ENCODE assay signal across 8 cellular contexts in the genomic region with DNA sequence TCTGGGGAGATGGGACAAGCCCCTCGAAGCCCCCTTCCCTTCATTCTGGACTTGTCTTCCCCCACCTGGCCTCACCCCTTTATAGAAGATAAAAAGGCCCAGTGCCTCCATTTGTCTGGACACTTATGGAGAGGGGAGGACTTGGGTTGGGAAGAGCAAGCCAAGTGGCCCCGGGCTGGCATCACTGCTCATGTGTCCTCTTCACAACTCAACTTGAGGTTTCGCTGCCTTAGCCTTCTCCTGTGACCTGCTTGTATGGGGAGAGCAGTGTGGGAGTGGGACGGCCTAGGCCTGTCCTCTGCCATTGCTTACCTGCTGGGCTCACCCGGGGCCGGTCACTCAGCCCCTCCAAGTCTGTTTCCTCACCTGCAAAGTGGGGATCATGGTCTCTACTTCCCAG. TPM values are rescaled to one million over a fixed set of nuclear protein-coding genes. Genes with fewer than 3 reads are reported as not detected.
A peak's percentile ranks its signal among the peaks of the same experiment; 100 is the strongest.
DNase-seq lines count a peak whose midpoint lies in the region; ATAC-seq and TF ChIP-seq lines count a peak whose summit lies in the region.

No MANE protein-coding gene starts in this region.

- H3K9me3 Mint-ChIP-seq in activated naive CD4-positive, alpha-beta T cell treated with anti-CD3 and anti-CD28 coated beads, Interleukin-2, amount 50 U/mL, for 24 hours = no peaks in the 10 kb centered on the region
- no peaks in the 10 kb centered on the region for H3K9me3 Mint-ChIP-seq in activated B cell treated with CpG ODN at 0.5 μM for 24 hours

- POLR2A ChIA-PET in activated B cell treated with CpG ODN at 0.5 μM for 24 hours (lab: Charles Lee) = interaction anchor here (0.5 to 1.6 kb wide), 2 partner anchors 11 to 210 kb away, joined by 4 read pairs; no protein-coding TSS in a partner anchor

- H3K36me3 ChIP-seq in thoracic aorta = no peaks in the 10 kb centered on the region

- no peaks in the 10 kb centered on the region for H3K36me3 Mint-ChIP-seq in activated naive CD4-positive, alpha-beta T cell treated with anti-CD3 and anti-CD28 coated beads, Interleukin-2, amount 50 U/mL, for 24 hours
- H3K36me3 Mint-ChIP-seq in activated B cell treated with CpG ODN at 0.5 μM for 24 hours (ENCODE audit: low read depth) = no peaks in the 10 kb centered on the region

- peaks cover 8% of the 10 kb centered on the region for H3K27me3 Mint-ChIP-seq in activated naive CD4-positive, alpha-beta T cell treated with anti-CD3 and anti-CD28 coated beads, Interleukin-2, amount 50 U/mL, for 24 hours
- H3K27me3 Mint-ChIP-seq in activated B cell treated with CpG ODN at 0.5 μM for 24 hours = peaks cover 12% of the 10 kb centered on the region

- peaks cover 9% of the 10 kb centered on the region for H3K4me1 Mint-ChIP-seq in activated naive CD4-positive, alpha-beta T cell treated with anti-CD3 and anti-CD28 coated beads, Interleukin-2, amount 50 U/mL, for 24 hours
- peaks cover 16% of the 10 kb centered on the region for H3K4me1 Mint-ChIP-seq in activated B cell treated with CpG ODN at 0.5 μM for 24 hours

- H3K27ac ChIP-seq in thoracic aorta = no peak overlapping the region

- intact Hi-C loops in activated B cell treated with CpG ODN at 0.5 μM for 24 hours (cut with micrococcal nuclease) = no loop called here

- TF ChIP-seq CTCF in activated B cell treated with CpG ODN at 0.5 μM for 24 hours (IDR thresholded peaks at IDR 0.05) = no peak
- TF ChIP-seq CTCF in thoracic aorta (IDR thresholded peaks at IDR 0.05) = no peak

- H3K9me3 ChIP-seq in thoracic aorta = no peaks in the 10 kb centered on the region

- H3K27ac Mint-ChIP-seq in activated naive CD4-positive, alpha-beta T cell treated with anti-CD3 and anti-CD28 coated beads, Interleukin-2, amount 50 U/mL, for 24 hours = no peak overlapping the region
- no peak overlapping the region for H3K27ac Mint-ChIP-seq in activated B cell treated with CpG ODN at 0.5 μM for 24 hours

- H3K4me3 ChIP-seq in iPS-11a (ENCODE audit: low read depth, low read length) (peak overlapping the region; percentile 85), thoracic aorta (peak overlapping the region; percentile 83)

- peaks cover 13 to 32% of the 10 kb centered on the region in 2 donors for H3K4me1 ChIP-seq in thoracic aorta (ENCODE audit: control insufficient read depth in 1 of 2, low read depth in 2 of 2)

- CTCF ChIA-PET in activated B cell treated with CpG ODN at 0.5 μM for 24 hours (lab: Charles Lee) = interaction anchor here (0.6 to 0.9 kb wide), 2 partner anchors 12 to 197 kb away, joined by 3 read pairs; no protein-coding TSS in a partner anchor

- peaks cover 18% of the 10 kb centered on the region for H3K27me3 ChIP-seq in thoracic aorta (replicated peaks; ENCODE audit: insufficient read depth)

- H3K4me3 Mint-ChIP-seq in activated naive CD4-positive, alpha-beta T cell treated with anti-CD3 and anti-CD28 coated beads, Interleukin-2, amount 50 U/mL, for 24 hours = peak overlapping the region; percentile 57
- peak overlapping the region; percentile 55 for H3K4me3 Mint-ChIP-seq in activated B cell treated with CpG ODN at 0.5 μM for 24 hours

- ATAC-seq in activated B cell treated with CpG ODN at 0.5 μM for 24 hours (ENCODE audit: low read depth) (no peak), thoracic aorta (ENCODE audit: insufficient number of reproducible peaks, low FRiP score, low read depth) (no peak), GM19463 (IDR thresholded peaks at IDR 0.05; ENCODE audit: unreplicated experiment) (no peak), GM18498 (IDR thresholded peaks at IDR 0.05; ENCODE audit: unreplicated experiment) (no peak)

- no peak for DNase-seq in activated naive CD4-positive, alpha-beta T cell treated with Interleukin-2 at 50 U/mL for 16 hours
- DNase-seq in activated B cell treated with CpG ODN at 0.5 μM for 24 hours = no peak
- DNase-seq in thoracic aorta (ENCODE audit: low spot score) = no peak
- DNase-seq in NCI-H128 (lab: John Stamatoyannopoulos, UW; ENCODE audit: unreplicated experiment) = no peak

RNA-seq across cellular contexts. Expression of a gene that starts 1.4 kb away (rescaled TPM):
- total RNA-seq in activated B cell treated with CpG ODN at 0.5 μM for 24 hours (2.4 and 2.7 TPM in 2 replicates), thoracic aorta (1 to 10 TPM; 3.1 to 5.8 TPM)

RNA-seq across cellular contexts. Expression of a gene that starts 6.5 kb away (rescaled TPM):
- total RNA-seq in activated B cell treated with CpG ODN at 0.5 μM for 24 hours (1.3 and 1.7 TPM in 2 replicates), thoracic aorta (not detected)

RNA-seq across cellular contexts. Expression of a gene that starts 9.7 kb away (rescaled TPM):
- total RNA-seq in activated B cell treated with CpG ODN at 0.5 μM for 24 hours (3.8 and 4.3 TPM in 2 replicates), thoracic aorta (1 to 10 TPM in 1 of 2 donors, not detected in 1; 5.9 TPM)

RNA-seq across cellular contexts. Expression of a gene that starts 42.2 kb away (rescaled TPM):
- not detected in 2 replicates for total RNA-seq in activated B cell treated with CpG ODN at 0.5 μM for 24 hours
- total RNA-seq in thoracic aorta = 1 to 10 TPM in 1 of 2 donors, not detected in 1; 1.5 TPM

RNA-seq across cellular contexts. Expression of a gene that starts 47.4 kb away (rescaled TPM):
- not detected in 2 replicates for total RNA-seq in activated B cell treated with CpG ODN at 0.5 μM for 24 hours
- not detected for total RNA-seq in thoracic aorta
